In the genomic region with DNA sequence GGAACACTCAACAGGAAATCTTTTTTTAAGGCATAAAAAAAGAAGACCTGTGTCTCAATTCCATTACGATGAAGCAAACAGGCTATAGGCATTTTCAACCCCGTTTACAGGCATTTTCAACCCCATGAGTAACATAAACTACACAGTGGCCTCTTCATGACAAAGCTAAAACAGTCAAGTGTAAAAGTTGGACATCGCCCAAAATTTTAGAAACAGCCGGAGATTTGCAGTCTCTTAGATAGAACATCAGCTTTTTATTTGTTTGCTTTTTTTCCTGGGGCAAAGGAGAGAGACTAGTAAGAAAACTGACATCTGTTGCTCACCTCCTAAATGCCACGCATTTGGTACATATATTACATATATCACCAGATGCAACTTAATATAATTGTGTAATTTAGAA, we compare ENCODE assay signal across 18 cellular contexts.
"Had no signal": no experiment of that assay in that cellular context is flagged by ENCODE, and none has a peak within 500 bp of the region (broad histone marks: within the 10 kb centered on the region; RNA-seq: fewer than 3 reads in every experiment).

No MANE protein-coding gene starts in this region.

- H3K4me1 ChIP-seq: testis had no signal

- H3K4me1 Mint-ChIP-seq: stimulated activated naive CD8-positive, alpha-beta T cell treated with anti-CD3 and anti-CD28 coated beads, Interleukin-15, amount 100 ng/mL, for 72 hours; T-cell had no signal

- H3K4me3 Mint-ChIP-seq: activated CD8-positive, alpha-beta T cell treated with anti-CD3 and anti-CD28 coated beads for 36 hours; effector memory CD8-positive, alpha-beta T cell; natural killer cell treated with Interleukin-12 subunit alpha and Interleukin-12 subunit beta and Interleukin-15 and Interleukin-18, amount 100 ng/mL, for 72 hours; stimulated activated naive CD8-positive, alpha-beta T cell treated with anti-CD3 and anti-CD28 coated beads, Interleukin-15, amount 100 ng/mL, for 72 hours; T-cell had no signal

- H3K27me3 Mint-ChIP-seq: activated CD8-positive, alpha-beta T cell treated with anti-CD3 and anti-CD28 coated beads for 36 hours; stimulated activated naive CD8-positive, alpha-beta T cell treated with anti-CD3 and anti-CD28 coated beads, Interleukin-15, amount 100 ng/mL, for 72 hours had no signal

- H3K27ac Mint-ChIP-seq: activated CD8-positive, alpha-beta T cell treated with anti-CD3 and anti-CD28 coated beads for 36 hours; effector memory CD8-positive, alpha-beta T cell; natural killer cell treated with Interleukin-12 subunit alpha and Interleukin-12 subunit beta and Interleukin-15 and Interleukin-18, amount 100 ng/mL, for 72 hours; stimulated activated naive CD8-positive, alpha-beta T cell treated with anti-CD3 and anti-CD28 coated beads, Interleukin-15, amount 100 ng/mL, for 72 hours; T-cell had no signal

- H3K4me3 ChIP-seq: testis had no signal

- H3K36me3 Mint-ChIP-seq: natural killer cell treated with Interleukin-12 subunit alpha and Interleukin-12 subunit beta and Interleukin-15 and Interleukin-18, amount 100 ng/mL, for 72 hours; T-cell had no signal

- ATAC-seq: activated CD8-positive, alpha-beta T cell treated with anti-CD3 and anti-CD28 coated beads for 36 hours; effector memory CD8-positive, alpha-beta T cell; natural killer cell treated with Interleukin-12 subunit alpha and Interleukin-12 subunit beta and Interleukin-15 and Interleukin-18, amount 100 ng/mL, for 72 hours; stimulated activated naive CD8-positive, alpha-beta T cell treated with anti-CD3 and anti-CD28 coated beads, Interleukin-15, amount 100 ng/mL, for 72 hours; T-cell had no signal

- H3K27me3 ChIP-seq: testis had no signal

- H3K9me3 ChIP-seq: testis had no signal

- H3K27ac ChIP-seq: epithelial cell of prostate, testis had no signal

- DNase-seq: activated CD4-positive, alpha-beta T cell treated with anti-CD3 and anti-CD28 coated beads for 4 hours; activated CD8-positive, alpha-beta memory T cell treated with anti-CD3 and anti-CD28 coated beads, Interleukin-2, amount 50 U/mL, for 4 hours; activated CD8-positive, alpha-beta T cell treated with anti-CD3 and anti-CD28 coated beads for 36 hours; activated naive CD4-positive, alpha-beta T cell; central memory CD4-positive, alpha-beta T cell; cortex of kidney; effector memory CD8-positive, alpha-beta T cell; left cardiac atrium; mammary epithelial cell; occipital lobe; stimulated activated CD4-positive, alpha-beta T cell treated with anti-CD3 and anti-CD28 coated beads, Interleukin-4, amount 100 ng/mL, for 1 hour; stimulated activated CD8-positive, alpha-beta memory T cell treated with anti-CD3 and anti-CD28 coated beads, Interleukin-4, amount 100 ng/mL, for 48 hours; stimulated activated naive CD8-positive, alpha-beta T cell treated with anti-CD3 and anti-CD28 coated beads, Interleukin-15, amount 100 ng/mL, for 72 hours; T-cell; T1000; testis had no signal

- H3K9me3 Mint-ChIP-seq: activated CD8-positive, alpha-beta T cell treated with anti-CD3 and anti-CD28 coated beads for 36 hours; effector memory CD8-positive, alpha-beta T cell; natural killer cell treated with Interleukin-12 subunit alpha and Interleukin-12 subunit beta and Interleukin-15 and Interleukin-18, amount 100 ng/mL, for 72 hours; stimulated activated naive CD8-positive, alpha-beta T cell treated with anti-CD3 and anti-CD28 coated beads, Interleukin-15, amount 100 ng/mL, for 72 hours; T-cell had no signal
